ENCODE assay signal across 21 cellular contexts in genomic region chr15:64127521-64128275, GRCh38. TPM values are rescaled to one million over a fixed set of nuclear protein-coding genes. Genes with fewer than 3 reads are reported as not detected.
A peak's percentile ranks its signal among the peaks of the same experiment; 100 is the strongest.
DNase-seq lines count a peak whose midpoint lies in the region; ATAC-seq and TF ChIP-seq lines count a peak whose summit lies in the region.
"Had no signal": no experiment of that assay in that cellular context is flagged by ENCODE, and none has a peak within 500 bp of the region (broad histone marks: within the 10 kb centered on the region; RNA-seq: fewer than 3 reads in every experiment).

No MANE protein-coding gene starts in this region.

- H3K4me2 ChIP-seq in hepatocyte = no peak overlapping the region

- TF ChIP-seq CTCF in hepatocyte (IDR thresholded peaks at IDR 0.05; ENCODE audit: poor library complexity) (no peak), omental fat pad (IDR thresholded peaks at IDR 0.05) (no peak), upper lobe of left lung (IDR thresholded peaks at IDR 0.05) (no peak), coronary artery (IDR thresholded peaks at IDR 0.05) (no peak)

- H3K4me3 ChIP-seq in hepatocyte = no peak overlapping the region
- no peak overlapping the region for H3K4me3 ChIP-seq in upper lobe of left lung
- H3K4me3 ChIP-seq in coronary artery = no peak overlapping the region
- no peak overlapping the region for H3K4me3 ChIP-seq in SJCRH30
- H3K4me3 ChIP-seq: Peyer's patch had no signal

- no peaks in the 10 kb centered on the region for H3K9me3 Mint-ChIP-seq in activated T-cell treated with anti-CD3 and anti-CD28 coated beads, Interleukin-2, amount 50 U/mL, for 72 hours
- H3K9me3 Mint-ChIP-seq: CD8-positive, alpha-beta memory T cell had no signal

- peaks cover 8 to 22% of the 10 kb centered on the region in 2 donors for H3K36me3 Mint-ChIP-seq in activated T-cell treated with anti-CD3 and anti-CD28 coated beads, Interleukin-2, amount 50 U/mL, for 72 hours (ENCODE audit: insufficient read depth in 2 of 2)

- no peaks in the 10 kb centered on the region for H3K36me3 ChIP-seq in hepatocyte (replicated peaks; ENCODE audit: insufficient read depth, low read depth)
- peaks cover 29 to 100% (median 78%) of the 10 kb centered on the region in 4 donors for H3K36me3 ChIP-seq in upper lobe of left lung
- H3K36me3 ChIP-seq in SJCRH30 = peaks cover 64% of the 10 kb centered on the region

- peak overlapping the region; percentile 46 for H3K27ac Mint-ChIP-seq in activated T-cell treated with anti-CD3 and anti-CD28 coated beads, Interleukin-2, amount 50 U/mL, for 72 hours

- H3K9me3 ChIP-seq in hepatocyte (ENCODE audit: low read depth) = no peaks in the 10 kb centered on the region
- no peaks in the 10 kb centered on the region for H3K9me3 ChIP-seq in upper lobe of left lung
- no peaks in the 10 kb centered on the region for H3K9me3 ChIP-seq in SJCRH30 (replicated peaks)
- H3K9me3 ChIP-seq: Peyer's patch had no signal

- H3K27ac ChIP-seq in hepatocyte (peak overlapping the region; percentile 47), upper lobe of left lung (peak overlapping the region; percentile 2 to 59 (median 23)), coronary artery (no peak overlapping the region), SJCRH30 (no peak overlapping the region)
- H3K27ac ChIP-seq: Peyer's patch had no signal

- no peaks in the 10 kb centered on the region for H3K79me2 ChIP-seq in hepatocyte

- ATAC-seq in activated T-cell treated with anti-CD3 and anti-CD28 coated beads, Interleukin-2, amount 50 U/mL, for 72 hours (replicated peaks in 1 of 2) = no peak
- ATAC-seq in omental fat pad (ENCODE audit: low FRiP score) (peak; percentile 89), upper lobe of left lung (ENCODE audit: low FRiP score in 2 of 2) (peak; percentile 50 to 83)

- H4K20me1 ChIP-seq in hepatocyte (ENCODE audit: insufficient read depth, poor library complexity, severe bottlenecking) = no peaks in the 10 kb centered on the region

- H3K27me3 Mint-ChIP-seq in activated T-cell treated with anti-CD3 and anti-CD28 coated beads, Interleukin-2, amount 50 U/mL, for 72 hours (ENCODE audit: low read depth) = no peaks in the 10 kb centered on the region
- H3K27me3 Mint-ChIP-seq: CD8-positive, alpha-beta memory T cell had no signal

- TF ChIP-seq POLR2A in upper lobe of left lung (IDR thresholded peaks at IDR 0.05) = no peak

- peak in 2 of 4 donors; percentile 44 to 52 for TF ChIP-seq EP300 in upper lobe of left lung (IDR thresholded peaks at IDR 0.05)

- no peak overlapping the region for H3K4me3 Mint-ChIP-seq in activated T-cell treated with anti-CD3 and anti-CD28 coated beads, Interleukin-2, amount 50 U/mL, for 72 hours
- H3K4me3 Mint-ChIP-seq: CD8-positive, alpha-beta memory T cell had no signal

- H3K4me1 ChIP-seq in hepatocyte (ENCODE audit: insufficient read depth) = no peaks in the 10 kb centered on the region
- H3K4me1 ChIP-seq in upper lobe of left lung = peaks cover 0 to 14% (median 3%) of the 10 kb centered on the region in 4 donors
- no peaks in the 10 kb centered on the region for H3K4me1 ChIP-seq in SJCRH30
- H3K4me1 ChIP-seq: Peyer's patch had no signal

- no peaks in the 10 kb centered on the region for H3K9me2 ChIP-seq in hepatocyte (replicated peaks; ENCODE audit: insufficient read depth)

- H3K4me1 Mint-ChIP-seq in activated T-cell treated with anti-CD3 and anti-CD28 coated beads, Interleukin-2, amount 50 U/mL, for 72 hours (ENCODE audit: low read depth) = no peaks in the 10 kb centered on the region

- H3K27me3 ChIP-seq in hepatocyte = no peaks in the 10 kb centered on the region
- H3K27me3 ChIP-seq in upper lobe of left lung = no peaks in the 10 kb centered on the region
- H3K27me3 ChIP-seq in SJCRH30 = no peaks in the 10 kb centered on the region
- H3K27me3 ChIP-seq: Peyer's patch had no signal

- DNase-seq in activated T-cell treated with anti-CD3 and anti-CD28 coated beads, Interleukin-2, amount 50 U/mL, for 72 hours = no peak
- DNase-seq in activated T-cell treated with anti-CD3 and anti-CD28 coated beads, Interleukin-2, amount 50 U/mL, for 48 hours = no peak
- DNase-seq in hepatocyte (ENCODE audit: low spot score) (no peak), omental fat pad (ENCODE audit: low spot score) (no peak), upper lobe of left lung (peak in 1 of 2 donors; percentile 54), NCI-H1417 treated with DMSO at 0.1 percent for 48 hours (lab: John Stamatoyannopoulos, UW) (no peak), coronary artery (ENCODE audit: low spot score) (no peak), SJCRH30 (no peak)
- DNase-seq: 8988T; AML-193; C1 segment of cervical spinal cord; CD8-positive, alpha-beta memory T cell; KG1; NCI-H1092; NCI-H1436 treated with DMSO at 0.1 percent for 48 hours; NCI-H2029; NCI-H226; NCI-H510A treated with DMSO at 0.1 percent for 48 hours; NCI-H82; Peyer's patch had no signal

- H2AFZ ChIP-seq in hepatocyte = no peak overlapping the region

- WGBS in hepatocyte (ENCODE audit: low lambda C conversion rate, missing lambda C conversion rate) = 84% methylated on average over 6 of the region's 6 CpGs
- 70 to 75% methylated on average over 6 of the region's 6 CpGs for WGBS in upper lobe of left lung, 2 donors

RNA-seq across cellular contexts. Expression of gene SNX22, which starts 23.8 kb away (rescaled TPM):
- under 1 TPM; 0.60 to 0.74 TPM for total RNA-seq in activated T-cell treated with anti-CD3 and anti-CD28 coated beads, Interleukin-2, amount 50 U/mL, for 72 hours
- total RNA-seq in hepatocyte = 4.3 and 7.7 TPM in 2 replicates
- 6.3 and 7.5 TPM in 2 replicates for polyA plus RNA-seq in hepatocyte
- 1 to 10 TPM in 2 of 4 donors, under 1 TPM in 1, not detected in 1; 0.38 to 2.6 (median 1.2) TPM for total RNA-seq in omental fat pad
- 10 to 100 TPM in 5 of 6 donors, 1 to 10 TPM in 1; 9.6 to 44.0 (median 24.8) TPM for total RNA-seq in upper lobe of left lung
- total RNA-seq in SJCRH30 (2014; rRNA removed; shearing (Covaris generic)) = 1.5 and 1.6 TPM in 2 replicates
- total RNA-seq: Daoy had no signal

RNA-seq across cellular contexts. Expression of gene SNX1, which starts 31.9 kb away (rescaled TPM):
- total RNA-seq in activated T-cell treated with anti-CD3 and anti-CD28 coated beads, Interleukin-2, amount 50 U/mL, for 72 hours = 100 to 1,000 TPM; 104 to 113 TPM
- total RNA-seq in hepatocyte (64.9 and 73.9 TPM in 2 replicates), omental fat pad (100 to 1,000 TPM; 104 to 125 (median 120) TPM), upper lobe of left lung (100 to 1,000 TPM; 103 to 234 (median 154) TPM)
- polyA plus RNA-seq in hepatocyte = 95.3 and 103 TPM in 2 replicates
- total RNA-seq in SJCRH30 (2014; rRNA removed; shearing (Covaris generic)) = 38.9 and 46.6 TPM in 2 replicates

RNA-seq across cellular contexts. Expression of gene CIAO2A, which starts 34.1 kb away (rescaled TPM):
- 10 to 100 TPM; 65.1 to 74.5 TPM for total RNA-seq in activated T-cell treated with anti-CD3 and anti-CD28 coated beads, Interleukin-2, amount 50 U/mL, for 72 hours
- total RNA-seq in hepatocyte (228 and 247 TPM in 2 replicates), omental fat pad (10 to 100 TPM; 39.9 to 48.3 (median 40.5) TPM), upper lobe of left lung (10 to 100 TPM; 38.8 to 70.3 (median 49.2) TPM)
- polyA plus RNA-seq in hepatocyte = 193 and 256 TPM in 2 replicates
- 126 and 143 TPM in 2 replicates for total RNA-seq in SJCRH30 (2014; rRNA removed; shearing (Covaris generic))

RNA-seq across cellular contexts. Expression of gene PPIB, which starts 35.1 kb away (rescaled TPM):
- total RNA-seq in activated T-cell treated with anti-CD3 and anti-CD28 coated beads, Interleukin-2, amount 50 U/mL, for 72 hours = 100 to 1,000 TPM; 228 to 302 TPM
- total RNA-seq in hepatocyte (799 and 814 TPM in 2 replicates), omental fat pad (100 to 1,000 TPM; 244 to 431 (median 373) TPM), upper lobe of left lung (100 to 1,000 TPM in 5 of 6 donors, 10 to 100 TPM in 1; 87.0 to 497 (median 286) TPM)
- polyA plus RNA-seq in hepatocyte = 1,542 and 1,693 TPM in 2 replicates
- 277 and 308 TPM in 2 replicates for total RNA-seq in SJCRH30 (2014; rRNA removed; shearing (Covaris generic))

Comparison
In these comparisons a context has a peak if more than half of its experiments do, and no peak if none do; other contexts are left out.
1. ATAC-seq: peak in omental fat pad (single experiment) and upper lobe of left lung (2 of 2); none in activated T-cell treated with anti-CD3 and anti-CD28 coated beads, Interleukin-2, amount 50 U/mL, for 72 hours (0 of 2).
2. H3K27ac ChIP-seq: peak in hepatocyte (single experiment) and upper lobe of left lung (4 of 4); none in coronary artery (0 of 2) and SJCRH30 (single experiment).